Comparison of ENCODE assay signal across 22 cellular contexts in genomic region chr16:1344499-1344898, GRCh38.
"Had no signal": no experiment of that assay in that cellular context is flagged by ENCODE, and none has a peak within 500 bp of the region (broad histone marks: within the 10 kb centered on the region; RNA-seq: fewer than 3 reads in every experiment).

No MANE protein-coding gene starts in this region.

- FAIRE-seq: astrocyte, RCC 7860 had no signal

- ATAC-seq: activated CD8-positive, alpha-beta memory T cell treated with anti-CD3 and anti-CD28 coated beads, Interleukin-2, amount 10 ng/mL, durations not matched to agents 7 days and 5 days had no signal

- DNase-seq: activated B cell treated with CpG ODN at 0.5 μM for 24 hours; activated CD4-positive, alpha-beta T cell treated with anti-CD3 and anti-CD28 coated beads for 1 hour; activated CD4-positive, alpha-beta T cell treated with anti-CD3 and anti-CD28 coated beads, Interleukin-2, amount 10 ng/mL, durations not matched to agents 24 days and 14 days; activated CD4-positive, alpha-beta T cell treated with anti-CD3 and anti-CD28 coated beads, Interleukin-2, amount 50 U/mL, for 48 hours; activated CD8-positive, alpha-beta memory T cell treated with anti-CD3 and anti-CD28 coated beads, Interleukin-2, amount 10 ng/mL, durations not matched to agents 7 days and 5 days; activated effector memory CD4-positive, alpha-beta T cell treated with Interleukin-2 at 50 U/mL for 16 hours; activated naive CD4-positive, alpha-beta T cell; activated T-cell treated with anti-CD3 and anti-CD28 coated beads, Interleukin-2, amount 50 U/mL, for 24 hours; amygdala; NCI-H1092; NCI-H1436; NCI-H1694 treated with DMSO at 0.1 percent for 48 hours; NCI-H2029 treated with DMSO at 0.1 percent for 48 hours; NCI-H510A treated with DMSO at 0.1 percent for 48 hours; NCI-H69; NK-92 treated with Interleukin-12 subunit alpha and Interleukin-12 subunit beta, amount 100 ng/mL, for 24 hours; SHP77; SW 1271; T-helper 9 cell had no signal

- H3K9me3 ChIP-seq: SJSA1 had no signal

- H3K4me3 ChIP-seq: SJSA1 had no signal

- H3K27ac ChIP-seq: SJSA1 had no signal
